Comparison of ENCODE assay signal across 9 cellular contexts in genomic region chr9:87479801-87480201, GRCh38. TPM values are rescaled to one million over a fixed set of nuclear protein-coding genes. Genes with fewer than 3 reads are reported as not detected.
DNase-seq lines count a peak whose midpoint lies in the region; ATAC-seq and TF ChIP-seq lines count a peak whose summit lies in the region.
"Had no signal": no experiment of that assay in that cellular context is flagged by ENCODE, and none has a peak within 500 bp of the region (broad histone marks: within the 10 kb centered on the region; RNA-seq: fewer than 3 reads in every experiment).

No MANE protein-coding gene starts in this region.

- TF ChIP-seq POLR2A in NB4 (IDR thresholded peaks at IDR 0.05; ENCODE audit: extremely low read depth, insufficient read length) (no peak), uterus (IDR thresholded peaks at IDR 0.05) (no peak)

- H3K36me3 ChIP-seq in uterus = no peaks in the 10 kb centered on the region
- H3K36me3 ChIP-seq: SJCRH30 had no signal

- DNase-seq in NB4 (ENCODE audit: low read depth) = peak; percentile 96
- DNase-seq in left lobe of liver (ENCODE audit: low spot score) = no peak
- no peak for DNase-seq in activated T-cell treated with anti-CD3 and anti-CD28 coated beads, Interleukin-2, amount 50 U/mL, for 1 hour
- no peak for DNase-seq in NCI-H2081 (lab: John Stamatoyannopoulos, UW)
- no peak for DNase-seq in uterus
- no peak for DNase-seq in DMS79 treated with DMSO at 0.1 percent for 48 hours (lab: John Stamatoyannopoulos, UW)

- H3K9me3 ChIP-seq in uterus = no peaks in the 10 kb centered on the region
- H3K9me3 ChIP-seq: SJCRH30 had no signal

- TF ChIP-seq CTCF in NB4 (IDR thresholded peaks at IDR 0.05; ENCODE audit: low read depth, low read length) (no peak), uterus (IDR thresholded peaks at IDR 0.05) (no peak)

- no peak overlapping the region for H3K27ac ChIP-seq in uterus
- H3K27ac ChIP-seq: SJCRH30 had no signal

- ATAC-seq in GM18868 (IDR thresholded peaks at IDR 0.05; ENCODE audit: unreplicated experiment) (peak; percentile 95), HG02642 (IDR thresholded peaks at IDR 0.05; ENCODE audit: poor library complexity, unreplicated experiment) (peak; percentile 96), left lobe of liver (peak; percentile 84)

- intact Hi-C loops in uterus (cut with DNase I; ENCODE audit: low total_unique reads) = no loop called here

- no peak overlapping the region for H3K4me3 ChIP-seq in NB4 (ENCODE audit: low read depth, low read length)
- no peak overlapping the region for H3K4me3 ChIP-seq in uterus
- H3K4me3 ChIP-seq: SJCRH30 had no signal

- no peaks in the 10 kb centered on the region for H3K4me1 ChIP-seq in uterus

- no peaks in the 10 kb centered on the region for H3K27me3 ChIP-seq in uterus
- H3K27me3 ChIP-seq: SJCRH30 had no signal

RNA-seq across cellular contexts. Expression of gene DAPK1, which starts 17.9 kb away (rescaled TPM):
- total RNA-seq in left lobe of liver = 58.0 TPM
- total RNA-seq in uterus = 10 to 100 TPM; 19.1 to 44.8 (median 40.4) TPM
